Comparison of ENCODE assay signal across 1 cellular context in the genomic region with DNA sequence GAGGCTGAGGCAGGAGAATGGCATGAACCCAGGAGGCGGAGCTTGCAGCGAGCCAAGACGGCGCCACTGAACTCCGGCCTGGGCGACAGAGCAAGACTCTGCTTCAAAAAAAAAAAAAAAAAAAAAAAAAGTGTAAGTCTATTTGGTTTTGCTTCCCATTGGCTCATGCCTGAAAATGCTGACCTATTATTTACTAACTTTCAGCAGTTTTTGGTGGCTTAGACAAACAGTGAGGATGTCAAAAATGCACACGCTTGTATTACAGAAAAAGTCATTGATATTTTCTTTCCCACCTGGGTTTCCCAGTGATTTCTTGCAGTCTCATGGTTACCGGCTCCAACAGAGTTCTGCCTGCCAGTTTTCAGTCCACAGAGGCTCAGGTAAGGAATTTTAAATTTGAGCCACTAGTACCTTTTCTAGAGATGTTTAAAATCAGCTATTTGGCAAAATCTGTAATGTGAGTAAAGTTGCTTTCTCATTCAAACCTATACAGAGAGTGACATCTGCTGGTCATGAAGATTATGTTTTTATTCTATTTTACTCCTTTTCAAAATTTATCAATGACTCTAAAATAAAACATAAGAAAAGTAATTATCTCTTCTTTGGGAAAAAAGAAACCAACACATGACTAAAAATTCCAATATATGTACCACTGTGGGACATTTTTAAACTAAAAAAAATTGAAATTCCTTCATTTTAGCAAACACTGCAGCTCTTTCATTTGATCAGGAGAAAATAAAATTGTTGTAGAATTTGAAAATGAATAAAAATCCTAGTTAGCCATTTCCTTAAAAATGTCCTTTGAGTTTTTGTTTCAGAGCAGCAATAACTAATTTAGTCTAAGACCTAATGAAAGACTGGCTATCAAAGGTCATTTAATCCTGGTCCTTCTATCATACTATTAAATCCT.
TF ChIP-seq lines count a peak whose summit lies in the region.

No MANE protein-coding gene starts in this region.

TF ChIP-seq in SK-N-SH treated with all-trans-retinoic acid at 6 μM for 48 hours, 23 proteins besides CTCF, POLR2A, EP300 and RAD21 (continued from another document):
- TF ChIP-seq, protein P1, sequence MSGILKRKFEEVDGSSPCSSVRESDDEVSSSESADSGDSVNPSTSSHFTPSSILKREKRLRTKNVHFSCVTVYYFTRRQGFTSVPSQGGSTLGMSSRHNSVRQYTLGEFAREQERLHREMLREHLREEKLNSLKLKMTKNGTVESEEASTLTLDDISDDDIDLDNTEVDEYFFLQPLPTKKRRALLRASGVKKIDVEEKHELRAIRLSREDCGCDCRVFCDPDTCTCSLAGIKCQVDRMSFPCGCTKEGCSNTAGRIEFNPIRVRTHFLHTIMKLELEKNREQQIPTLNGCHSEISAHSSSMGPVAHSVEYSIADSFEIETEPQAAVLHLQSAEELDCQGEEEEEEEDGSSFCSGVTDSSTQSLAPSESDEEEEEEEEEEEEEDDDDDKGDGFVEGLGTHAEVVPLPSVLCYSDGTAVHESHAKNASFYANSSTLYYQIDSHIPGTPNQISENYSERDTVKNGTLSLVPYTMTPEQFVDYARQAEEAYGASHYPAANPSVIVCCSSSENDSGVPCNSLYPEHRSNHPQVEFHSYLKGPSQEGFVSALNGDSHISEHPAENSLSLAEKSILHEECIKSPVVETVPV (CRISPR knock-in tag; IDR thresholded peaks at IDR 0.05), result no peak
- no peak for TF ChIP-seq RARB (CRISPR knock-in tag; IDR thresholded peaks at IDR 0.05)
- no peak for TF ChIP-seq ISL1 (CRISPR knock-in tag; IDR thresholded peaks at IDR 0.05)
- TF ChIP-seq CSDC2 (CRISPR knock-in tag; IDR thresholded peaks at IDR 0.05), result no peak
- no peak for TF ChIP-seq ARNTL (CRISPR knock-in tag; IDR thresholded peaks at IDR 0.05; ENCODE audit: borderline replicate concordance, low read depth)
- no peak for TF ChIP-seq TOX (CRISPR knock-in tag; IDR thresholded peaks at IDR 0.05; ENCODE audit: borderline replicate concordance)
- no peak for TF ChIP-seq ZNF70 (CRISPR knock-in tag; IDR thresholded peaks at IDR 0.05)
